9 cellular contexts compared by ENCODE assay signal in the genomic region with DNA sequence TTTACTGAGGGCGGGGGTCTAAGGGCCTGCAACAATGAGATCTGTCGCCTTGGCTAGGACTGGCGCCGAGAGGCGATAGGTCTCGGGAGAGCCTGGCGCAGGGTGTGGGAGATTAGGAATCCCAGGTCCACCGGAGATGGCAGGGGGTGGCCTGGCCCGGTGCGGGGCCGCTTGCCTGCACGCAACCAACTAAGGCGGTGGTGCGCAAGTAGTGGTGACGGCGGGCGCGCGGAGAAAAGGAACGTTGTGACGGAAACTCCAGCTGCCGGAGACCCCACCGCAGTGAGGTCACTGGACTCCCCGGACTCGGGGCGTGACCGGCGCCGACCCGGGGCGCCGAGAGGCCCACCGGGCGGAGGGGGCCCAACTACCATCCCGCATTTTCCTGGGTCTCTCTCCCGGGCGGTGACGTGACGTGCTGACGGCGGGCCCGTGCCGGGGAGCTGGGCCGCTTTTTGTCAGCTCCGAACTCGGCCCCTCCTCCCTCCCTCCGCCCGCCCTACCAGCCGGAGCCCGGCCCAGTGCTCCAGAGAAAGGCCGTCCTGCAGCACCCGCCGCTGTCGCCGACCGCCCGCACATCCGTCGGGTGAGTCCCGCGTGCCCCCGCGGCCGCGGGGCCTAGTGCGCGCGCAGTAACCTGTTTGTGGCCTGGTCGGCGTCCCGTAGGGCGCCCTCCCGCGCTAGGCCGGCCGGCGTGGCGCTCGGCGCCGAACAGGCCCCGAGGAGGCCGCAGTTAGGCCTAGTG. TPM values are rescaled to one million over a fixed set of nuclear protein-coding genes. Genes with fewer than 3 reads are reported as not detected.
DNase-seq lines count a peak whose midpoint lies in the region; ATAC-seq and TF ChIP-seq lines count a peak whose summit lies in the region.
"Had no signal": no experiment of that assay in that cellular context is flagged by ENCODE, and none has a peak within 500 bp of the region (broad histone marks: within the 10 kb centered on the region; RNA-seq: fewer than 3 reads in every experiment).

A gene (plus strand): TSS at position 521 of the 745 bp plus-strand sequence. CDS start 18,556 bp downstream, outside the sequence.

- TF ChIP-seq POLR2A in sigmoid colon (IDR thresholded peaks at IDR 0.05): no peak

- H3K4me3 ChIP-seq in sigmoid colon: peak within 1 kb of the TSS in 2 of 4 donors; percentile 58 to 66

- H3K27me3 ChIP-seq in sigmoid colon: no peaks in the 10 kb centered on the region

- peaks cover 0 to 17% (median 0%) of the 10 kb centered on the region in 4 donors for H3K4me1 ChIP-seq in sigmoid colon

- intact Hi-C loops in sigmoid colon (cut with DNase I): no loop called here

- peaks cover 11% of the 10 kb centered on the region for H3K4me1 Mint-ChIP-seq in glutamatergic neuron (ENCODE audit: low read depth, unreplicated experiment)
- H3K4me1 Mint-ChIP-seq: neural crest cell had no signal

- no peak for TF ChIP-seq EP300 in sigmoid colon (IDR thresholded peaks at IDR 0.05)

- H3K4me3 Mint-ChIP-seq in glutamatergic neuron (ENCODE audit: unreplicated experiment): peak within 1 kb of the TSS; percentile 91
- H3K4me3 Mint-ChIP-seq: neural crest cell had no signal

- DNase-seq in HS-27A (ENCODE audit: low read depth) (peak; percentile 23), glutamatergic neuron (peak; percentile 71), NCI-H146 (lab: John Stamatoyannopoulos, UW) (no peak), sigmoid colon (no peak)
- peak; percentile 63 to 66 for DNase-seq in activated CD4-positive, alpha-beta T cell treated with anti-CD3 and anti-CD28 coated beads, Interleukin-2, amount 50 U/mL, for 48 hours
- peak; percentile 65 for DNase-seq in stimulated activated CD4-positive, alpha-beta T cell treated with anti-CD3 and anti-CD28 coated beads, Interleukin-4, amount 100 ng/mL, for 24 hours
- DNase-seq in central memory CD4-positive, alpha-beta T cell: no peak

- ATAC-seq in GM19025 (IDR thresholded peaks at IDR 0.05; ENCODE audit: low read depth, unreplicated experiment): peak; percentile 35

- H3K36me3 ChIP-seq in sigmoid colon: no peaks in the 10 kb centered on the region

- 0 to 1% methylated on average over 82 to 83 of the region's 83 CpGs for WGBS in sigmoid colon, 2 donors

- peak within 1 kb of the TSS; percentile 98 for H3K27ac Mint-ChIP-seq in glutamatergic neuron (ENCODE audit: unreplicated experiment)

- TF ChIP-seq CTCF in glutamatergic neuron (IDR thresholded peaks at IDR 0.05; ENCODE audit: partially characterized antibody, unreplicated experiment) (no peak), sigmoid colon (IDR thresholded peaks at IDR 0.05) (no peak)

- H3K27ac ChIP-seq in sigmoid colon: peak within 1 kb of the TSS in 2 of 4 donors; percentile 96 to 98

- H3K9me3 ChIP-seq in sigmoid colon: no peaks in the 10 kb centered on the region

- peaks cover 4% of the 10 kb centered on the region for H3K27me3 Mint-ChIP-seq in glutamatergic neuron (ENCODE audit: unreplicated experiment)

- no peaks in the 10 kb centered on the region for H3K36me3 Mint-ChIP-seq in glutamatergic neuron (ENCODE audit: unreplicated experiment)

- peaks cover 1% of the 10 kb centered on the region for H3K9me3 Mint-ChIP-seq in glutamatergic neuron (ENCODE audit: unreplicated experiment)
- H3K9me3 Mint-ChIP-seq: neural crest cell had no signal

RNA-seq across cellular contexts. Expression of the gene that starts here (rescaled TPM):
- total RNA-seq in glutamatergic neuron (ENCODE audit: unreplicated experiment) (18.7 TPM), sigmoid colon (10 to 100 TPM in 2 of 4 donors, under 1 TPM in 1, not detected in 1; 0.16 to 34.6 (median 22.0) TPM)
- polyA plus RNA-seq in sigmoid colon: 1 to 10 TPM in 2 of 3 donors, not detected in 1; 3.2 to 3.5 TPM
- total RNA-seq: neural crest cell had no signal

Comparison
In these comparisons a context has a peak if more than half of its experiments do, and no peak if none do; other contexts are left out.
1. DNase-seq: peak in HS-27A (single experiment), activated CD4-positive, alpha-beta T cell treated with anti-CD3 and anti-CD28 coated beads, Interleukin-2, amount 50 U/mL, for 48 hours (2 of 2), glutamatergic neuron (single experiment) and stimulated activated CD4-positive, alpha-beta T cell treated with anti-CD3 and anti-CD28 coated beads, Interleukin-4, amount 100 ng/mL, for 24 hours (single experiment); none in central memory CD4-positive, alpha-beta T cell (single experiment), NCI-H146 (single experiment) and sigmoid colon (single experiment).